1 cellular context compared by ENCODE assay signal in genomic region chr10:32943854-32944661, GRCh38.
TF ChIP-seq lines count a peak whose summit lies in the region.

No MANE protein-coding gene starts in this region.

TF ChIP-seq in HepG2, 621 proteins besides CTCF, POLR2A, EP300 and RAD21 (continued from another document and continues in another):
- TF ChIP-seq RERE (CRISPR knock-in tag; IDR thresholded peaks at IDR 0.05; ENCODE audit: low read depth) (no peak), ZSCAN9 (CRISPR knock-in tag; IDR thresholded peaks at IDR 0.05; ENCODE audit: borderline replicate concordance) (peak; percentile 89), RNF2 (conservative IDR thresholded peaks at IDR 0.05; ENCODE audit: low read depth) (0 out of 2 replicates have a peak, but pooled peaks have one; percentile 50), YY1 (IDR thresholded peaks at IDR 0.05; ENCODE audit: insufficient read depth, insufficient replicate concordance, low read depth, low read length) (peak; percentile 40), KAT8 (CRISPR knock-in tag; IDR thresholded peaks at IDR 0.05) (peak; percentile 48; the same call in 1 of the 2 replicates), ZBTB8A (CRISPR knock-in tag; IDR thresholded peaks at IDR 0.05; ENCODE audit: borderline replicate concordance, low read depth) (no peak), CHD4 (IDR thresholded peaks at IDR 0.05; ENCODE audit: borderline replicate concordance, low read length) (no peak), ZFP36L2 (CRISPR knock-in tag; IDR thresholded peaks at IDR 0.05) (no peak; the same call in 1 of the 2 replicates), KMT2B (CRISPR knock-in tag; IDR thresholded peaks at IDR 0.05) (peak; percentile 57; the same call in 1 of the 2 replicates), ZNF597 (CRISPR knock-in tag; IDR thresholded peaks at IDR 0.05) (no peak), ZNF619 (CRISPR knock-in tag; IDR thresholded peaks at IDR 0.05) (0 out of 2 replicates have a peak, but pooled peaks have one; percentile 31), ZNF10 (CRISPR knock-in tag; IDR thresholded peaks at IDR 0.05; ENCODE audit: borderline replicate concordance, low read depth) (no peak), ZNF710 (CRISPR knock-in tag; IDR thresholded peaks at IDR 0.05; ENCODE audit: borderline replicate concordance) (peak; percentile 80), ZMAT5 (CRISPR knock-in tag; IDR thresholded peaks at IDR 0.05; ENCODE audit: borderline replicate concordance, low read depth) (no peak), ZNF644 (CRISPR knock-in tag; IDR thresholded peaks at IDR 0.05; ENCODE audit: low read depth) (peak; percentile 89), ELF4 (CRISPR knock-in tag; IDR thresholded peaks at IDR 0.05; ENCODE audit: borderline replicate concordance) (no peak), TCF7 (IDR thresholded peaks at IDR 0.05; ENCODE audit: low read depth) (peak; percentile 21; the same call in 1 of the 2 replicates), SIN3A (IDR thresholded peaks at IDR 0.05; ENCODE audit: borderline replicate concordance, low read depth, low read length) (peak; percentile 85), ZNF331 (CRISPR knock-in tag; IDR thresholded peaks at IDR 0.05) (peak; percentile 80), ZNF33A (CRISPR knock-in tag; IDR thresholded peaks at IDR 0.05; ENCODE audit: borderline replicate concordance) (no peak), ZNF607 (CRISPR knock-in tag; IDR thresholded peaks at IDR 0.05; ENCODE audit: borderline replicate concordance) (0 out of 2 replicates have a peak, but pooled peaks have one; percentile 39), MED8 (CRISPR knock-in tag; IDR thresholded peaks at IDR 0.05; ENCODE audit: insufficient replicate concordance) (no peak), MXD4 (CRISPR knock-in tag; IDR thresholded peaks at IDR 0.05) (peak; percentile 69), ZFX (CRISPR knock-in tag; IDR thresholded peaks at IDR 0.05; ENCODE audit: low read depth) (peak; percentile 95), ARID4A (CRISPR knock-in tag; IDR thresholded peaks at IDR 0.05; ENCODE audit: borderline replicate concordance) (peak; percentile 83; the same call in 1 of the 2 replicates), ZNF878 (CRISPR knock-in tag; IDR thresholded peaks at IDR 0.05) (no peak; the same call in 1 of the 2 replicates), DNMT3B (CRISPR knock-in tag; conservative IDR thresholded peaks at IDR 0.05) (no peak), ZBTB26 (CRISPR knock-in tag; IDR thresholded peaks at IDR 0.05; ENCODE audit: borderline replicate concordance) (no peak; the same call in 1 of the 2 replicates), ETV6 (CRISPR knock-in tag; conservative IDR thresholded peaks at IDR 0.05) (no peak), PPARG (CRISPR knock-in tag; conservative IDR thresholded peaks at IDR 0.05) (0 out of 2 replicates have a peak, but pooled peaks have one; percentile 55), TBX3 (IDR thresholded peaks at IDR 0.05; ENCODE audit: borderline replicate concordance) (no peak), HNRNPUL1 (IDR thresholded peaks at IDR 0.05; ENCODE audit: low read depth, low read length) (no peak), MAX (IDR thresholded peaks at IDR 0.05) (peak; percentile 91), MTF1 (CRISPR knock-in tag; IDR thresholded peaks at IDR 0.05) (no peak), ZHX2 (IDR thresholded peaks at IDR 0.05; ENCODE audit: low read depth) (peak; percentile 58; the same call in 1 of the 2 replicates), ZHX2 (CRISPR knock-in tag; IDR thresholded peaks at IDR 0.05; ENCODE audit: borderline replicate concordance) (no peak), JARID2 (CRISPR knock-in tag; IDR thresholded peaks at IDR 0.05; ENCODE audit: insufficient replicate concordance) (no peak), SRSF1 (optimal IDR thresholded peaks at IDR 0.05; ENCODE audit: low read depth, low read length) (no peak), THAP11 (CRISPR knock-in tag; IDR thresholded peaks at IDR 0.05) (peak; percentile 59), SIX1 (CRISPR knock-in tag; IDR thresholded peaks at IDR 0.05; ENCODE audit: borderline replicate concordance) (peak; percentile 37; the same call in 1 of the 2 replicates), PAWR (CRISPR knock-in tag; IDR thresholded peaks at IDR 0.05; ENCODE audit: borderline replicate concordance) (no peak), POLR2AphosphoS2 (IDR thresholded peaks at IDR 0.05; ENCODE audit: low read depth, low read length) (no peak)
